Comparison of ENCODE assay signal across 1 cellular context in genomic region chr16:78098544-78099371, GRCh38.
TF ChIP-seq lines count a peak whose summit lies in the region.

No MANE protein-coding gene starts in this region.

TF ChIP-seq in HepG2, 621 proteins besides CTCF, POLR2A, EP300 and RAD21 (continued from another document):
- peak; percentile 70 for TF ChIP-seq ZNF770 (CRISPR knock-in tag; IDR thresholded peaks at IDR 0.05)
- TF ChIP-seq MAFK (conservative IDR thresholded peaks at IDR 0.05 in 1 of 2, IDR thresholded peaks at IDR 0.05 in 1 of 2; ENCODE audit: low read length in 2 of 2) = peak; percentile 63 to 73
- no peak for TF ChIP-seq TEAD2 (CRISPR knock-in tag; IDR thresholded peaks at IDR 0.05)
- TF ChIP-seq JDP2 (CRISPR knock-in tag; IDR thresholded peaks at IDR 0.05; ENCODE audit: borderline replicate concordance) = no peak
- peak; percentile 41; the same call in 1 of the 2 replicates for TF ChIP-seq SUZ12 (IDR thresholded peaks at IDR 0.05; ENCODE audit: low read depth, low read length)
- TF ChIP-seq KDM1A (CRISPR knock-in tag; IDR thresholded peaks at IDR 0.05) = 0 out of 2 replicates have a peak, but pooled peaks have one; percentile 28
- no peak for TF ChIP-seq NR2F1 (CRISPR knock-in tag; IDR thresholded peaks at IDR 0.05)
- no peak for TF ChIP-seq SCMH1 (CRISPR knock-in tag; IDR thresholded peaks at IDR 0.05; ENCODE audit: borderline replicate concordance)
- peak; percentile 27; the same call in 1 of the 2 replicates for TF ChIP-seq ZNF121 (CRISPR knock-in tag; IDR thresholded peaks at IDR 0.05)
- TF ChIP-seq JUND (CRISPR knock-in tag; IDR thresholded peaks at IDR 0.05) = no peak
- TF ChIP-seq, protein P1, sequence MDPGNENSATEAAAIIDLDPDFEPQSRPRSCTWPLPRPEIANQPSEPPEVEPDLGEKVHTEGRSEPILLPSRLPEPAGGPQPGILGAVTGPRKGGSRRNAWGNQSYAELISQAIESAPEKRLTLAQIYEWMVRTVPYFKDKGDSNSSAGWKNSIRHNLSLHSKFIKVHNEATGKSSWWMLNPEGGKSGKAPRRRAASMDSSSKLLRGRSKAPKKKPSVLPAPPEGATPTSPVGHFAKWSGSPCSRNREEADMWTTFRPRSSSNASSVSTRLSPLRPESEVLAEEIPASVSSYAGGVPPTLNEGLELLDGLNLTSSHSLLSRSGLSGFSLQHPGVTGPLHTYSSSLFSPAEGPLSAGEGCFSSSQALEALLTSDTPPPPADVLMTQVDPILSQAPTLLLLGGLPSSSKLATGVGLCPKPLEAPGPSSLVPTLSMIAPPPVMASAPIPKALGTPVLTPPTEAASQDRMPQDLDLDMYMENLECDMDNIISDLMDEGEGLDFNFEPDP (CRISPR knock-in tag; conservative IDR thresholded peaks at IDR 0.05) = 0 out of 2 replicates have a peak, but pooled peaks have one; percentile 11
- TF ChIP-seq TFE3 (CRISPR knock-in tag; IDR thresholded peaks at IDR 0.05) = peak; percentile 53; the same call in 1 of the 2 replicates
- 0 out of 2 replicates have a peak, but pooled peaks have one; percentile 2 for TF ChIP-seq ZNF256 (CRISPR knock-in tag; conservative IDR thresholded peaks at IDR 0.05)
- TF ChIP-seq ZBTB38 (CRISPR knock-in tag; IDR thresholded peaks at IDR 0.05) = 0 out of 2 replicates have a peak, but pooled peaks have one; percentile 32
- 0 out of 2 replicates have a peak, but pooled peaks have one; percentile 30 for TF ChIP-seq ZFP36L1 (CRISPR knock-in tag; IDR thresholded peaks at IDR 0.05)
- TF ChIP-seq ZNF30 (CRISPR knock-in tag; IDR thresholded peaks at IDR 0.05) = peak; percentile 41; the same call in 1 of the 2 replicates
- no peak for TF ChIP-seq SMARCE1 (IDR thresholded peaks at IDR 0.05; ENCODE audit: borderline replicate concordance)
